In the genomic region with DNA sequence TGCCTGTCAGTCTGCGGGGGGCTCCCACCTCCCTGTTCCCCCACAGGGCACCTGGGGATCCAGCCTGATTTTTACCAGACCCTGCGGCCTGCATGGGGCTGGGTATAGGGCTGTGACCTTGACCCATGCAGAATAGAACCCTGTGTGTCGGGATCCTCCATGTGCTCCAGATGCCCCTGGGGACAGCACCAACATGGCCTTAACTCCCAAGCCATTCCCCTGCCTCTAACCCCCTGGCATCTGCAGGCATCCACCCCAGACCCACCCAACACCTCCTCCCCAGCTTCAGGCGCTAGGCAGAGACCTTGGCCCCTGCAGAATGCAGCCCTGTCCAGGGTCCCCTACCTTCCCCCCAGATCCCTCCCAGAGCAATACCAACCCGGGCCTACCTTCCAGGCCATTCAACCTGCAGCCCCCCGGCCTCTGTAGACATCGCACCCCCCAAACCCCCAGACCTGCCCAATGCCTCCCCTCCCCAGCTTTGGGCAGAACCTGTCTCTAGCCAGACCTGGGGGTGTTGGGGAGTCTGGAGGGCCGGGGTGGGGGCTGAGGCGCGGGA, we compare ENCODE assay signal across 1 cellular context.
TF ChIP-seq lines count a peak whose summit lies in the region.

No MANE protein-coding gene starts in this region.

TF ChIP-seq in A549, 52 proteins besides CTCF, POLR2A, EP300 and RAD21 (continued from another document):
- TF ChIP-seq, protein P1, sequence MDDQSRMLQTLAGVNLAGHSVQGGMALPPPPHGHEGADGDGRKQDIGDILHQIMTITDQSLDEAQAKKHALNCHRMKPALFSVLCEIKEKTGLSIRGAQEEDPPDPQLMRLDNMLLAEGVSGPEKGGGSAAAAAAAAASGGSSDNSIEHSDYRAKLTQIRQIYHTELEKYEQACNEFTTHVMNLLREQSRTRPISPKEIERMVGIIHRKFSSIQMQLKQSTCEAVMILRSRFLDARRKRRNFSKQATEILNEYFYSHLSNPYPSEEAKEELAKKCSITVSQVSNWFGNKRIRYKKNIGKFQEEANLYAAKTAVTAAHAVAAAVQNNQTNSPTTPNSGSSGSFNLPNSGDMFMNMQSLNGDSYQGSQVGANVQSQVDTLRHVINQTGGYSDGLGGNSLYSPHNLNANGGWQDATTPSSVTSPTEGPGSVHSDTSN (IDR thresholded peaks at IDR 0.05), result no peak
- TF ChIP-seq MYC (IDR thresholded peaks at IDR 0.05; ENCODE audit: borderline replicate concordance, low read length), result no peak
